ENCODE assay signal across 23 cellular contexts in genomic region chr1:228752604-228753132, GRCh38.
"Had no signal": no experiment of that assay in that cellular context is flagged by ENCODE, and none has a peak within 500 bp of the region (broad histone marks: within the 10 kb centered on the region; RNA-seq: fewer than 3 reads in every experiment).

No MANE protein-coding gene starts in this region.

- DNase-seq: activated CD4-positive, alpha-beta T cell treated with anti-CD3 and anti-CD28 coated beads for 1 hour; activated CD4-positive, alpha-beta T cell treated with anti-CD3 and anti-CD28 coated beads, Interleukin-2, amount 10 ng/mL, durations not matched to agents 24 days and 14 days; activated CD4-positive, alpha-beta T cell treated with anti-CD3 and anti-CD28 coated beads, Interleukin-2, amount 50 U/mL, for 48 hours; activated gamma-delta T cell; activated naive CD4-positive, alpha-beta T cell treated with anti-CD3 and anti-CD28 coated beads for 36 hours; activated T-cell treated with anti-CD3 and anti-CD28 coated beads, Interleukin-2, amount 50 U/mL, for 24 hours; amygdala; brain microvascular endothelial cell; Karpas-422; MM.1S; NCI-H1105; NCI-H1436; NCI-H187; NCI-H2081; NCI-H510A treated with DMSO at 0.1 percent for 48 hours; NCI-H69; NK-92 treated with Interleukin-12 subunit alpha and Interleukin-12 subunit beta, amount 100 ng/mL, for 24 hours; SHP77 had no signal

- H3K27ac ChIP-seq: brain microvascular endothelial cell, cardiac muscle cell, SJSA1 had no signal

- ATAC-seq: activated CD8-positive, alpha-beta memory T cell treated with anti-CD3 and anti-CD28 coated beads, Interleukin-2, amount 10 ng/mL, durations not matched to agents 7 days and 5 days; SK-N-SH treated with all-trans-retinoic acid at 6 μM for 48 hours; WTC11 had no signal

- H3K36me3 ChIP-seq: brain microvascular endothelial cell, cardiac muscle cell, SJSA1 had no signal

- H3K4me3 ChIP-seq: cardiac muscle cell, SJSA1 had no signal
